25 cellular contexts compared by ENCODE assay signal in genomic region chr2:11657646-11658045, GRCh38. TPM values are rescaled to one million over a fixed set of nuclear protein-coding genes. Genes with fewer than 3 reads are reported as not detected.
A peak's percentile ranks its signal among the peaks of the same experiment; 100 is the strongest.
DNase-seq lines count a peak whose midpoint lies in the region; ATAC-seq, FAIRE-seq and TF ChIP-seq lines count a peak whose summit lies in the region.
"Had no signal": no experiment of that assay in that cellular context is flagged by ENCODE, and none has a peak within 500 bp of the region (broad histone marks: within the 10 kb centered on the region; RNA-seq: fewer than 3 reads in every experiment).

No MANE protein-coding gene starts in this region.

- no peaks in the 10 kb centered on the region for H3K9me2 ChIP-seq in PC-3 (replicated peaks; ENCODE audit: low read length)

- DNase-seq in PC-3 (no peak), H1 (ENCODE audit: low read depth in 1 of 2, low spot score in 2 of 2) (no peak), myocyte (ENCODE audit: low read depth) (peak; percentile 31), sigmoid colon (peak; percentile 49), NCI-H2029 (lab: John Stamatoyannopoulos, UW) (no peak)
- no peak for DNase-seq in activated CD8-positive, alpha-beta T cell treated with anti-CD3 and anti-CD28 coated beads for 36 hours
- DNase-seq: AML-193; CD8-positive, alpha-beta memory T cell; DMS79 treated with DMSO at 0.1 percent for 48 hours; GF-D8; H7; KBM-7; NCI-H2029 treated with DMSO at 0.1 percent for 48 hours; NCI-H2227 treated with DMSO at 0.1 percent for 48 hours; NCI-H526 treated with DMSO at 0.1 percent for 48 hours; SIG-M5 had no signal

- H3K18ac ChIP-seq in H1 (ENCODE audit: extremely low read depth, low read length) = no peak overlapping the region

- H3K27me3 ChIP-seq in PC-3 (ENCODE audit: low read length) = no peaks in the 10 kb centered on the region
- H3K27me3 ChIP-seq in H1 (replicated peaks in 1 of 4; ENCODE audit: control insufficient read depth in 3 of 4, extremely low read depth in 1 of 4, insufficient read depth in 3 of 4, low read length in 3 of 4) = no peaks in the 10 kb centered on the region
- H3K27me3 ChIP-seq in sigmoid colon = no peaks in the 10 kb centered on the region

- H3K9me3 ChIP-seq in PC-3 (ENCODE audit: low read length) = no peaks in the 10 kb centered on the region
- peaks cover 0 to 6% of the 10 kb centered on the region in 2 experiments; a peak in 1 of 4 replicates for H3K9me3 ChIP-seq in H1 (ENCODE audit: insufficient read depth in 2 of 2, low read depth in 1 of 2, low read length in 1 of 2)
- no peaks in the 10 kb centered on the region for H3K9me3 ChIP-seq in sigmoid colon

- TF ChIP-seq CTCF in PC-3 (conservative IDR thresholded peaks at IDR 0.05; ENCODE audit: low read depth, low read length) (no peak), H1 (IDR thresholded peaks at IDR 0.05; ENCODE audit: control extremely low read depth in 1 of 3, insufficient read depth in 1 of 3, low read depth in 1 of 3, low read length in 3 of 3) (no peak), sigmoid colon (IDR thresholded peaks at IDR 0.05) (no peak)
- no peak for TF ChIP-seq CTCF in activated CD8-positive, alpha-beta T cell treated with anti-CD3 and anti-CD28 coated beads for 36 hours (IDR thresholded peaks at IDR 0.05)

- H3K27me3 Mint-ChIP-seq in activated CD8-positive, alpha-beta T cell treated with anti-CD3 and anti-CD28 coated beads for 36 hours = peaks cover 6% of the 10 kb centered on the region

- TF ChIP-seq POLR2A in H1 (IDR thresholded peaks at IDR 0.05; ENCODE audit: control extremely low read depth in 1 of 2, low read depth in 2 of 2, low read length in 2 of 2) = no peak
- TF ChIP-seq POLR2A in sigmoid colon (IDR thresholded peaks at IDR 0.05) = no peak

- H3K4me1 Mint-ChIP-seq in activated CD8-positive, alpha-beta T cell treated with anti-CD3 and anti-CD28 coated beads for 36 hours (ENCODE audit: low read depth) = no peaks in the 10 kb centered on the region
- H3K4me1 Mint-ChIP-seq: CD8-positive, alpha-beta memory T cell had no signal

- CTCF ChIA-PET in PC-3 (lab: Charles Lee) (no interaction called here), H1 (lab: Charles Lee; ENCODE audit: partially characterized antibody) (interaction anchor here (0.7 to 6.4 kb wide), 8 partner anchors 10 to 126 kb away, joined by 3 to 37 read pairs (median 4); no protein-coding TSS in a partner anchor)
- CTCF ChIA-PET in activated CD8-positive, alpha-beta T cell treated with anti-CD3 and anti-CD28 coated beads for 36 hours (lab: Charles Lee) = no interaction called here

- FAIRE-seq in H1 (lab: Jason Lieb, UNC) = no peak
- FAIRE-seq: A549, GM12891, RCC 7860 had no signal

- intact Hi-C loops in PC-3 (cut with micrococcal nuclease) = no loop called here
- intact Hi-C loops in sigmoid colon (cut with DNase I) = loop anchor here (10.0 kb wide), 1 partner anchor 1607 kb away; no protein-coding TSS in a partner anchor
- intact Hi-C loops in activated CD8-positive, alpha-beta T cell treated with anti-CD3 and anti-CD28 coated beads for 36 hours (cut with micrococcal nuclease) = no loop called here

- TF ChIP-seq RAD21 in H1 (IDR thresholded peaks at IDR 0.05 in 1 of 2, conservative IDR thresholded peaks at IDR 0.05 in 1 of 2; ENCODE audit: low read depth in 2 of 2, low read length in 2 of 2) = no peak

- POLR2A ChIA-PET in PC-3 (lab: Charles Lee; ENCODE audit: unreplicated experiment) (no interaction called here), H1 (lab: Charles Lee; ENCODE audit: partially characterized antibody) (no interaction called here)
- POLR2A ChIA-PET in activated CD8-positive, alpha-beta T cell treated with anti-CD3 and anti-CD28 coated beads for 36 hours (lab: Charles Lee) = no interaction called here

- no peaks in the 10 kb centered on the region for H3K79me1 ChIP-seq in H1 (ENCODE audit: low read depth, low read length)

- no peak overlapping the region for H3K4me3 ChIP-seq in PC-3 (ENCODE audit: low read length)
- no peak overlapping the region for H3K4me3 ChIP-seq in H1 (ENCODE audit: extremely low read depth in 1 of 4, insufficient read depth in 2 of 4, low read depth in 3 of 4, low read length in 4 of 4)
- H3K4me3 ChIP-seq in sigmoid colon = no peak overlapping the region
- H3K4me3 ChIP-seq: A549, SK-N-MC had no signal

- no peak overlapping the region for H3K9ac ChIP-seq in PC-3 (ENCODE audit: low read length)
- no peak overlapping the region for H3K9ac ChIP-seq in H1 (replicated peaks in 1 of 4; ENCODE audit: extremely low read depth in 1 of 4, low read depth in 3 of 4, low read length in 3 of 4)

- H2BK5ac ChIP-seq in H1 (ENCODE audit: low read depth, low read length) = no peak overlapping the region

- H3K4me1 ChIP-seq in PC-3 (ENCODE audit: insufficient read depth, low read length) = peaks cover 31% of the 10 kb centered on the region
- no peaks in the 10 kb centered on the region for H3K4me1 ChIP-seq in H1 (replicated peaks in 1 of 4; ENCODE audit: control insufficient read depth in 3 of 4, insufficient read depth in 4 of 4, low read length in 3 of 4)
- H3K4me1 ChIP-seq in sigmoid colon = peaks cover 0 to 9% (median 0%) of the 10 kb centered on the region in 4 donors
- H3K4me1 ChIP-seq: A549 had no signal

- H3K27ac Mint-ChIP-seq in activated CD8-positive, alpha-beta T cell treated with anti-CD3 and anti-CD28 coated beads for 36 hours = no peak overlapping the region
- H3K27ac Mint-ChIP-seq: CD8-positive, alpha-beta memory T cell had no signal

- no peaks in the 10 kb centered on the region for H3K79me2 ChIP-seq in PC-3 (ENCODE audit: low read length)
- H3K79me2 ChIP-seq in H1 (ENCODE audit: control insufficient read depth in 1 of 2, insufficient read depth in 2 of 2, low read length in 2 of 2) = no peaks in the 10 kb centered on the region

- no peak overlapping the region for H2BK12ac ChIP-seq in H1 (ENCODE audit: low read depth, low read length)

- no peak overlapping the region for H2BK120ac ChIP-seq in H1 (replicated peaks; ENCODE audit: low read depth, low read length)

- H3F3A ChIP-seq in PC-3 (ENCODE audit: low read length, unreplicated experiment) = no peaks in the 10 kb centered on the region

- H3K14ac ChIP-seq in H1 (ENCODE audit: insufficient read length) = no peak overlapping the region

- H3K36me3 Mint-ChIP-seq in activated CD8-positive, alpha-beta T cell treated with anti-CD3 and anti-CD28 coated beads for 36 hours (ENCODE audit: low read depth) = peaks cover under 1% of the 10 kb centered on the region
- H3K36me3 Mint-ChIP-seq: CD8-positive, alpha-beta memory T cell had no signal

- H3K23ac ChIP-seq in H1 (ENCODE audit: insufficient read length) = no peak overlapping the region

- no peak overlapping the region for H3K4ac ChIP-seq in H1 (replicated peaks; ENCODE audit: insufficient read length, low read depth, low read length)

- no peak overlapping the region for H4K5ac ChIP-seq in H1 (ENCODE audit: insufficient read length, low read depth, low read length)

- H3K23me2 ChIP-seq in H1 (ENCODE audit: low read depth, low read length) = no peaks in the 10 kb centered on the region

- no TSS peak for BruUV-seq in PC-3 (replicated peaks; lab: Mats Ljungman, UMichigan)

- no peaks in the 10 kb centered on the region for H3K36me3 ChIP-seq in PC-3 (ENCODE audit: low read depth, low read length)
- H3K36me3 ChIP-seq in H1 (ENCODE audit: control insufficient read depth in 2 of 4, insufficient read depth in 4 of 4, low read length in 3 of 4) = no peaks in the 10 kb centered on the region
- no peaks in the 10 kb centered on the region for H3K36me3 ChIP-seq in sigmoid colon

- no peak overlapping the region for H3K56ac ChIP-seq in H1 (replicated peaks; ENCODE audit: insufficient read length, low read depth, low read length)

- TF ChIP-seq EP300 in H1 (IDR thresholded peaks at IDR 0.05; ENCODE audit: borderline replicate concordance in 1 of 2, low read depth in 2 of 2, low read length in 2 of 2) (no peak), sigmoid colon (IDR thresholded peaks at IDR 0.05) (no peak)

- no peak overlapping the region for H2BK15ac ChIP-seq in H1 (ENCODE audit: low read length)

- 0 out of 2 replicates have a peak overlapping the region, but pooled peaks have one; percentile 39 for H2AK5ac ChIP-seq in H1 (ENCODE audit: low read depth, low read length)

- ATAC-seq in PC-3 (no peak), HG02870 (IDR thresholded peaks at IDR 0.05; ENCODE audit: unreplicated experiment) (no peak), HG02852 (IDR thresholded peaks at IDR 0.05; ENCODE audit: unreplicated experiment) (no peak)
- no peak for ATAC-seq in activated CD8-positive, alpha-beta T cell treated with anti-CD3 and anti-CD28 coated beads for 36 hours

- 91% methylated on average over 11 of the region's 11 CpGs; no CpG with 5 or more reads in 1 of the 2 experiments for WGBS in H1 (ENCODE audit: extremely low coverage in 1 of 2, insufficient coverage in 1 of 2, insufficient read length in 1 of 2, insufficient replicate concordance in 2 of 2, low coverage in 1 of 2, low lambda C conversion rate in 2 of 2, missing lambda C conversion rate in 1 of 2), 2 experiments
- 84 to 90% methylated on average over 11 of the region's 11 CpGs for WGBS in sigmoid colon, 2 donors

- no peak overlapping the region for H4K91ac ChIP-seq in H1 (replicated peaks; ENCODE audit: insufficient read length, low read length)

- H3K4me2 ChIP-seq in PC-3 (ENCODE audit: low read length) (0 out of 2 replicates have a peak overlapping the region, but pooled peaks have one; percentile 7), H1 (ENCODE audit: insufficient read depth in 1 of 2, low read depth in 2 of 2, low read length in 2 of 2) (no peak overlapping the region)
- H3K4me2 ChIP-seq: A549 had no signal

- no peak overlapping the region for H2BK20ac ChIP-seq in H1 (ENCODE audit: low read length)

- H2AFZ ChIP-seq in PC-3 (ENCODE audit: low read length) (no peak overlapping the region), H1 (ENCODE audit: low read length) (no peak overlapping the region)

- no peak overlapping the region for H3K4me3 Mint-ChIP-seq in activated CD8-positive, alpha-beta T cell treated with anti-CD3 and anti-CD28 coated beads for 36 hours
- H3K4me3 Mint-ChIP-seq: CD8-positive, alpha-beta memory T cell had no signal

- no peak overlapping the region for H3K27ac ChIP-seq in PC-3 (ENCODE audit: low read length)
- no peak overlapping the region for H3K27ac ChIP-seq in H1 (ENCODE audit: low read depth, low read length)
- H3K27ac ChIP-seq in sigmoid colon = no peak overlapping the region
- H3K27ac ChIP-seq: A549, SK-N-MC had no signal

- peaks cover 1% of the 10 kb centered on the region for H3K9me3 Mint-ChIP-seq in activated CD8-positive, alpha-beta T cell treated with anti-CD3 and anti-CD28 coated beads for 36 hours

- H4K8ac ChIP-seq in H1 (ENCODE audit: extremely low read depth, insufficient read depth, low read length) = no peak overlapping the region; the same call in 1 of the 2 replicates

- H4K20me1 ChIP-seq in PC-3 (ENCODE audit: low read length) = no peaks in the 10 kb centered on the region
- H4K20me1 ChIP-seq in H1 (replicated peaks in 1 of 2; ENCODE audit: control insufficient read depth in 1 of 2, insufficient read depth in 2 of 2, low read length in 2 of 2) = no peaks in the 10 kb centered on the region

RNA-seq across cellular contexts. Expression of gene NTSR2, which starts 12.3 kb away (rescaled TPM):
- total RNA-seq in PC-3 (2014; rRNA removed) (not detected in 2 replicates), myocyte (not detected in 2 replicates), sigmoid colon (not detected)
- not detected in 2 replicates for total RNA-seq in H1 (2021; fragmentation: NEBNext Ultra II Directional; extraction: Animal tissue kit (Norgen Biotek cat#: 25700))
- polyA plus RNA-seq in H1 (2011; rRNA removed) (0.05 and 0.09 TPM in 2 replicates), sigmoid colon (under 1 TPM in 2 of 3 donors, not detected in 1; 0.04 to 0.60 TPM)
- polyA plus RNA-seq in H1 (2011; cell fraction: cytosol; rRNA removed) = not detected
- 0.07 TPM for polyA plus RNA-seq in H1 (2011; cell fraction: nucleus; rRNA removed)
- 0.10 TPM in 1 of 4 replicates, not detected in the others for polyA plus RNA-seq in H1 (2012, experiment 1 of 2)
- not detected for polyA plus RNA-seq in H1 (2012, experiment 2 of 2)
- polyA plus RNA-seq in H1 (2013, experiment 1 of 2) = 0.14 TPM
- polyA plus RNA-seq in H1 (2013, experiment 2 of 2) = 0.13 TPM
- polyA minus RNA-seq in H1 (2011; rRNA and poly(A)+ RNA removed) = not detected in 2 replicates
- not detected for polyA minus RNA-seq in H1 (2011; cell fraction: cytosol; rRNA and poly(A)+ RNA removed)
- polyA minus RNA-seq in H1 (2011; cell fraction: nucleus; rRNA and poly(A)+ RNA removed) = not detected
- polyA plus RNA-seq in myocyte (2012) = not detected
- total RNA-seq in activated CD8-positive, alpha-beta T cell treated with anti-CD3 and anti-CD28 coated beads for 36 hours = not detected
- total RNA-seq: CD8-positive, alpha-beta memory T cell; H7; LHCN-M2; MCF 10A; NCI-H460 had no signal
- polyA plus RNA-seq: A549; CD8-positive, alpha-beta memory T cell had no signal

Comparison
In these comparisons a context has a peak if more than half of its experiments do, and no peak if none do; other contexts are left out.
1. DNase-seq: peak in myocyte (single experiment) and sigmoid colon (single experiment); none in PC-3 (single experiment), H1 (0 of 2), activated CD8-positive, alpha-beta T cell treated with anti-CD3 and anti-CD28 coated beads for 36 hours (single experiment) and NCI-H2029 (single experiment).